Comparison of ENCODE assay signal across 8 cellular contexts in the genomic region with DNA sequence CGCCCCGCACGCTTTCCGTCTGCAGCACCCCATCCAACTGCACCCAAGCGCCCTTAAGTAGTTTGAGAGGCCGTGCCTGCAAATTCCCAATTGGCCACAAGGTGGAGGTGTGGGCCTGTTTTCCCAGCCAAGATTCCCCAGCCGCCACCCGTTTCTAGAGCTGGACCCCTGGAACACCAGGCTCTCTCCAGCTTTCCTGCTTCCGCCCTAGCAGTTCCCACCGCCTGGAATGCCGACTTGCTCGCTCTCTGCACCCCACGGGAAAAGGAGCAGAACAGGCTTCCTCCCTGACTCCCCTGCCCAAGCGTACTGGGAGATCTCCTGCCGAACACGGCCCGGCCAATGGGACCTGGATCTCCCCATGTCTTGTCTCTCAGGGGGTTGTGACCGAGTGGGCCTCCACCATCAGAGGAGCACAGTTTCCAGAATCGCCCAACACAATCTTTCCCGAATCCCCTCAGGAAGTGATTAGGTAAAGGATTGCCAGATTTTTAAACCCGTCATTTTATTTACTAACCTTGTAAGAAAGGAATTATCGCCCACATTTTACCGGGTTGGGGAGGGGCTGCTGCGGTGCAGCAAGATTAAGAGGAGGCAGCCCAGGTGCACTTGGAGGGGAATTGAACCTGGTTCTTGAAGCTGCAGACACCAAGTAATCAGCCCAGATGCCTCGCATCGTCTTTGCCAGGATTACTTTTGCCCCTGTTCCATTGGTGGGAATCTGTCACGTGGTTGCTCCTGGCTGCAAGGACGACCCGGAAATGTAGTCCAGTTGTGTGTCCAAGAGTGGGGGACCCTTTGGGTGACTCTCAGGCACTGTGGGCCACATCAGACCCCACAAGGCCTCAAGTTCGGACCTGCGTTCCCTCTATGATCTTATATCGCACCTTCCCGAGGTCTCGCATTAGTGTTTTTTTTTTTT. TPM values are rescaled to one million over a fixed set of nuclear protein-coding genes. Genes with fewer than 3 reads are reported as not detected.
DNase-seq lines count a peak whose midpoint lies in the region; ATAC-seq and TF ChIP-seq lines count a peak whose summit lies in the region.

No MANE protein-coding gene starts in this region.

- ATAC-seq in GM21529 (IDR thresholded peaks at IDR 0.05; ENCODE audit: unreplicated experiment) (peak; percentile 57), HG03139 (IDR thresholded peaks at IDR 0.05; ENCODE audit: unreplicated experiment) (no peak)

- H3K4me3 ChIP-seq in BLaER1 treated with 17β-estradiol and CSF1 and Interleukin-3, amounts not matched to agents 10 nM and 100 nM, result peak overlapping the region; percentile 67 to 76 (median 72)
- H3K4me3 ChIP-seq in astrocyte of the cerebellum (ENCODE audit: low read depth, low read length) (peak overlapping the region; percentile 61), hepatocyte (peak overlapping the region; percentile 71)

- H3K9me3 ChIP-seq in BLaER1 treated with 17β-estradiol and CSF1 and Interleukin-3, amounts not matched to agents 10 nM and 100 nM (replicated peaks in 1 of 11), result peaks cover 0 to 25% (median 16%) of the 10 kb centered on the region in 11 experiments; a peak in 18 of 22 replicates
- H3K9me3 ChIP-seq in hepatocyte (ENCODE audit: low read depth), result no peaks in the 10 kb centered on the region

- peaks cover 50 to 94% (median 81%) of the 10 kb centered on the region in 10 experiments for H3K4me1 ChIP-seq in BLaER1 treated with 17β-estradiol and CSF1 and Interleukin-3, amounts not matched to agents 10 nM and 100 nM
- H3K4me1 ChIP-seq in hepatocyte (ENCODE audit: insufficient read depth), result no peaks in the 10 kb centered on the region

- H3K36me3 ChIP-seq in BLaER1 treated with 17β-estradiol and CSF1 and Interleukin-3, amounts not matched to agents 10 nM and 100 nM, result no peaks in the 10 kb centered on the region; a peak in 1 of 22 replicates
- H3K36me3 ChIP-seq in hepatocyte (replicated peaks; ENCODE audit: insufficient read depth, low read depth), result no peaks in the 10 kb centered on the region

- TF ChIP-seq CTCF in astrocyte of the cerebellum (IDR thresholded peaks at IDR 0.05; ENCODE audit: low read depth, low read length, missing control alignments) (peak; percentile 78), hepatocyte (IDR thresholded peaks at IDR 0.05; ENCODE audit: poor library complexity) (peak; percentile 91)

- no peaks in the 10 kb centered on the region for H3K27me3 ChIP-seq in BLaER1 treated with 17β-estradiol and CSF1 and Interleukin-3, amounts not matched to agents 10 nM and 100 nM
- no peaks in the 10 kb centered on the region for H3K27me3 ChIP-seq in hepatocyte

- peak overlapping the region; percentile 98 for H2AFZ ChIP-seq in hepatocyte

- in situ Hi-C loops in astrocyte of the cerebellum (cut with HindIII; ENCODE audit: low sequenced_read_pairs), result no loop called here

- no peaks in the 10 kb centered on the region for H3K79me2 ChIP-seq in hepatocyte

- H3K9me2 ChIP-seq in hepatocyte (replicated peaks; ENCODE audit: insufficient read depth), result no peaks in the 10 kb centered on the region

- H3K27ac ChIP-seq in BLaER1 treated with 17β-estradiol and CSF1 and Interleukin-3, amounts not matched to agents 10 nM and 100 nM, result peak overlapping the region; percentile 54 to 94 (median 86); a peak in 21 of 22 replicates
- H3K27ac ChIP-seq in hepatocyte, result peak overlapping the region; percentile 86

- no peaks in the 10 kb centered on the region for H4K20me1 ChIP-seq in BLaER1 treated with 17β-estradiol and CSF1 and Interleukin-3, amounts not matched to agents 10 nM and 100 nM
- no peaks in the 10 kb centered on the region for H4K20me1 ChIP-seq in hepatocyte (ENCODE audit: insufficient read depth, poor library complexity, severe bottlenecking)

- 11% methylated on average over 33 of the region's 34 CpGs for WGBS in hepatocyte (ENCODE audit: low lambda C conversion rate, missing lambda C conversion rate)

- H3K4me2 ChIP-seq in BLaER1 treated with 17β-estradiol and CSF1 and Interleukin-3, amounts not matched to agents 10 nM and 100 nM, result peak overlapping the region; percentile 78 to 99 (median 94)
- H3K4me2 ChIP-seq in hepatocyte, result peak overlapping the region; percentile 95

- peak overlapping the region; percentile 75 to 85 (median 79) for H3K9ac ChIP-seq in BLaER1 treated with 17β-estradiol and CSF1 and Interleukin-3, amounts not matched to agents 10 nM and 100 nM

- peak; percentile 77 for DNase-seq in NCI-H146 treated with DMSO at 0.1 percent for 48 hours (lab: John Stamatoyannopoulos, UW; ENCODE audit: unreplicated experiment)
- DNase-seq in T-helper 22 cell (ENCODE audit: low read depth), result peak; percentile 39
- peak; percentile 55 for DNase-seq in astrocyte of the cerebellum (ENCODE audit: low read depth)
- DNase-seq in hepatocyte (ENCODE audit: low spot score), result peak; percentile 87
- DNase-seq in renal cortical epithelial cell (ENCODE audit: low read depth), result peak; percentile 81

RNA-seq across cellular contexts. Expression of a gene that starts 3.5 kb away (rescaled TPM):
- 7.3 and 12.4 TPM in 2 replicates for total RNA-seq in hepatocyte
- 2.7 and 12.1 TPM in 2 replicates for polyA plus RNA-seq in hepatocyte
- 15.2 TPM in 1 of 2 replicates, not detected in the other for total RNA-seq in renal cortical epithelial cell

RNA-seq across cellular contexts. Expression of a gene that starts 7.3 kb away (rescaled TPM):
- 41.4 and 53.2 TPM in 2 replicates for total RNA-seq in hepatocyte
- 55.9 and 62.9 TPM in 2 replicates for polyA plus RNA-seq in hepatocyte
- 67.0 and 72.5 TPM in 2 replicates for total RNA-seq in renal cortical epithelial cell

RNA-seq across cellular contexts. Expression of a gene that starts 15.2 kb away (rescaled TPM):
- total RNA-seq in hepatocyte (13.6 and 18.2 TPM in 2 replicates), renal cortical epithelial cell (23.9 and 34.7 TPM in 2 replicates)
- 32.6 and 40.4 TPM in 2 replicates for polyA plus RNA-seq in hepatocyte

RNA-seq across cellular contexts. Expression of a gene that starts 39.7 kb away (rescaled TPM):
- total RNA-seq in hepatocyte (0.24 and 0.40 TPM in 2 replicates), renal cortical epithelial cell (0.17 and 6.5 TPM in 2 replicates)
- 1.5 and 1.6 TPM in 2 replicates for polyA plus RNA-seq in hepatocyte

RNA-seq across cellular contexts. Expression of a gene that starts 49.8 kb away (rescaled TPM):
- total RNA-seq in hepatocyte (2.8 TPM in 2 replicates), renal cortical epithelial cell (not detected in 2 replicates)
- 0.63 and 1.7 TPM in 2 replicates for polyA plus RNA-seq in hepatocyte
